2 cellular contexts compared by ENCODE assay signal in the genomic region with DNA sequence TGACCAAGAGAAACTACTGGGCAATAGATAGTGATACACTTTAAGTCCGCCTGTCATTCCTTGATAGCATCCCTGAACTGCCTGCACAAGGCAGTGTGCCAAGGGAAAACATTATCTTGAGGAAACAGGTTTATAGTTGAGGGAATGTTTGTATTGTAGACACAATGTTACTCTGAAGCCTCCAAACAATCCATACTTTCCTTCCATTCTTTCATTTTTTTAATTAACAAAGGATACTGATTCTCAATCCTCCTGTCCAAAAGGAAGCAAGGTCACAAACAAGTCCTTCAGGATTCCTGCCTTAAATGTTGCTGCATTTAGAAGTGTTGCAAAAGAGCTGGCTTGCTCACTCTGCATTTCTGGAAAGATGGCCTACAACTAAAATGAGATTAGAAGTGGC.
TF ChIP-seq lines count a peak whose summit lies in the region.

No MANE protein-coding gene starts in this region.

TF ChIP-seq in liver, 16 proteins besides CTCF, POLR2A, EP300 and RAD21 (continued from another document):
- TF ChIP-seq NR2F2 (IDR thresholded peaks at IDR 0.05), result peak; percentile 87

TF ChIP-seq in HepG2, 621 proteins besides CTCF, POLR2A, EP300 and RAD21 (continued from another document):
- no peak for TF ChIP-seq ZFX (CRISPR knock-in tag; IDR thresholded peaks at IDR 0.05; ENCODE audit: low read depth)
- TF ChIP-seq KLF13 (CRISPR knock-in tag; IDR thresholded peaks at IDR 0.05), result no peak
- no peak for TF ChIP-seq ZNF749 (CRISPR knock-in tag; IDR thresholded peaks at IDR 0.05; ENCODE audit: borderline replicate concordance)
- TF ChIP-seq, protein P1, sequence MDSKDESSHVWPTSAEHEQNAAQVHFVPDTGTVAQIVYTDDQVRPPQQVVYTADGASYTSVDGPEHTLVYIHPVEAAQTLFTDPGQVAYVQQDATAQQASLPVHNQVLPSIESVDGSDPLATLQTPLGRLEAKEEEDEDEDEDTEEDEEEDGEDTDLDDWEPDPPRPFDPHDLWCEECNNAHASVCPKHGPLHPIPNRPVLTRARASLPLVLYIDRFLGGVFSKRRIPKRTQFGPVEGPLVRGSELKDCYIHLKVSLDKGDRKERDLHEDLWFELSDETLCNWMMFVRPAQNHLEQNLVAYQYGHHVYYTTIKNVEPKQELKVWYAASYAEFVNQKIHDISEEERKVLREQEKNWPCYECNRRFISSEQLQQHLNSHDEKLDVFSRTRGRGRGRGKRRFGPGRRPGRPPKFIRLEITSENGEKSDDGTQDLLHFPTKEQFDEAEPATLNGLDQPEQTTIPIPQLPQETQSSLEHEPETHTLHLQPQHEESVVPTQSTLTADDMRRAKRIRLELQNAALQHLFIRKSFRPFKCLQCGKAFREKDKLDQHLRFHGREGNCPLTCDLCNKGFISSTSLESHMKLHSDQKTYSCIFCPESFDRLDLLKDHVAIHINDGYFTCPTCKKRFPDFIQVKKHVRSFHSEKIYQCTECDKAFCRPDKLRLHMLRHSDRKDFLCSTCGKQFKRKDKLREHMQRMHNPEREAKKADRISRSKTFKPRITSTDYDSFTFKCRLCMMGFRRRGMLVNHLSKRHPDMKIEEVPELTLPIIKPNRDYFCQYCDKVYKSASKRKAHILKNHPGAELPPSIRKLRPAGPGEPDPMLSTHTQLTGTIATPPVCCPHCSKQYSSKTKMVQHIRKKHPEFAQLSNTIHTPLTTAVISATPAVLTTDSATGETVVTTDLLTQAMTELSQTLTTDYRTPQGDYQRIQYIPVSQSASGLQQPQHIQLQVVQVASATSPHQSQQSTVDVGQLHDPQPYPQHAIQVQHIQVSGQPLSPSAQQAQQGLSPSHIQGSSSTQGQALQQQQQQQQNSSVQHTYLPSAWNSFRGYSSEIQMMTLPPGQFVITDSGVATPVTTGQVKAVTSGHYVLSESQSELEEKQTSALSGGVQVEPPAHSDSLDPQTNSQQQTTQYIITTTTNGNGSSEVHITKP (CRISPR knock-in tag; IDR thresholded peaks at IDR 0.05; ENCODE audit: low read depth), result no peak
- TF ChIP-seq HHEX (CRISPR knock-in tag; IDR thresholded peaks at IDR 0.05), result no peak
- TF ChIP-seq, protein P2, sequence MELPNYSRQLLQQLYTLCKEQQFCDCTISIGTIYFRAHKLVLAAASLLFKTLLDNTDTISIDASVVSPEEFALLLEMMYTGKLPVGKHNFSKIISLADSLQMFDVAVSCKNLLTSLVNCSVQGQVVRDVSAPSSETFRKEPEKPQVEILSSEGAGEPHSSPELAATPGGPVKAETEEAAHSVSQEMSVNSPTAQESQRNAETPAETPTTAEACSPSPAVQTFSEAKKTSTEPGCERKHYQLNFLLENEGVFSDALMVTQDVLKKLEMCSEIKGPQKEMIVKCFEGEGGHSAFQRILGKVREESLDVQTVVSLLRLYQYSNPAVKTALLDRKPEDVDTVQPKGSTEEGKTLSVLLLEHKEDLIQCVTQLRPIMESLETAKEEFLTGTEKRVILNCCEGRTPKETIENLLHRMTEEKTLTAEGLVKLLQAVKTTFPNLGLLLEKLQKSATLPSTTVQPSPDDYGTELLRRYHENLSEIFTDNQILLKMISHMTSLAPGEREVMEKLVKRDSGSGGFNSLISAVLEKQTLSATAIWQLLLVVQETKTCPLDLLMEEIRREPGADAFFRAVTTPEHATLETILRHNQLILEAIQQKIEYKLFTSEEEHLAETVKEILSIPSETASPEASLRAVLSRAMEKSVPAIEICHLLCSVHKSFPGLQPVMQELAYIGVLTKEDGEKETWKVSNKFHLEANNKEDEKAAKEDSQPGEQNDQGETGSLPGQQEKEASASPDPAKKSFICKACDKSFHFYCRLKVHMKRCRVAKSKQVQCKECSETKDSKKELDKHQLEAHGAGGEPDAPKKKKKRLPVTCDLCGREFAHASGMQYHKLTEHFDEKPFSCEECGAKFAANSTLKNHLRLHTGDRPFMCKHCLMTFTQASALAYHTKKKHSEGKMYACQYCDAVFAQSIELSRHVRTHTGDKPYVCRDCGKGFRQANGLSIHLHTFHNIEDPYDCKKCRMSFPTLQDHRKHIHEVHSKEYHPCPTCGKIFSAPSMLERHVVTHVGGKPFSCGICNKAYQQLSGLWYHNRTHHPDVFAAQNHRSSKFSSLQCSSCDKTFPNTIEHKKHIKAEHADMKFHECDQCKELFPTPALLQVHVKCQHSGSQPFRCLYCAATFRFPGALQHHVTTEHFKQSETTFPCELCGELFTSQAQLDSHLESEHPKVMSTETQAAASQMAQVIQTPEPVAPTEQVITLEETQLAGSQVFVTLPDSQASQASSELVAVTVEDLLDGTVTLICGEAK (IDR thresholded peaks at IDR 0.05), result no peak
- TF ChIP-seq, protein P2 (CRISPR knock-in tag; IDR thresholded peaks at IDR 0.05), result no peak
- TF ChIP-seq REXO4 (CRISPR knock-in tag; IDR thresholded peaks at IDR 0.05; ENCODE audit: borderline replicate concordance), result no peak
- TF ChIP-seq YEATS2 (CRISPR knock-in tag; IDR thresholded peaks at IDR 0.05; ENCODE audit: borderline replicate concordance), result no peak
- TF ChIP-seq, protein P3, sequence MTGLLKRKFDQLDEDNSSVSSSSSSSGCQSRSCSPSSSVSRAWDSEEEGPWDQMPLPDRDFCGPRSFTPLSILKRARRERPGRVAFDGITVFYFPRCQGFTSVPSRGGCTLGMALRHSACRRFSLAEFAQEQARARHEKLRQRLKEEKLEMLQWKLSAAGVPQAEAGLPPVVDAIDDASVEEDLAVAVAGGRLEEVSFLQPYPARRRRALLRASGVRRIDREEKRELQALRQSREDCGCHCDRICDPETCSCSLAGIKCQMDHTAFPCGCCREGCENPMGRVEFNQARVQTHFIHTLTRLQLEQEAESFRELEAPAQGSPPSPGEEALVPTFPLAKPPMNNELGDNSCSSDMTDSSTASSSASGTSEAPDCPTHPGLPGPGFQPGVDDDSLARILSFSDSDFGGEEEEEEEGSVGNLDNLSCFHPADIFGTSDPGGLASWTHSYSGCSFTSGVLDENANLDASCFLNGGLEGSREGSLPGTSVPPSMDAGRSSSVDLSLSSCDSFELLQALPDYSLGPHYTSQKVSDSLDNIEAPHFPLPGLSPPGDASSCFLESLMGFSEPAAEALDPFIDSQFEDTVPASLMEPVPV (CRISPR knock-in tag; IDR thresholded peaks at IDR 0.05), result no peak
- TF ChIP-seq, protein P4, sequence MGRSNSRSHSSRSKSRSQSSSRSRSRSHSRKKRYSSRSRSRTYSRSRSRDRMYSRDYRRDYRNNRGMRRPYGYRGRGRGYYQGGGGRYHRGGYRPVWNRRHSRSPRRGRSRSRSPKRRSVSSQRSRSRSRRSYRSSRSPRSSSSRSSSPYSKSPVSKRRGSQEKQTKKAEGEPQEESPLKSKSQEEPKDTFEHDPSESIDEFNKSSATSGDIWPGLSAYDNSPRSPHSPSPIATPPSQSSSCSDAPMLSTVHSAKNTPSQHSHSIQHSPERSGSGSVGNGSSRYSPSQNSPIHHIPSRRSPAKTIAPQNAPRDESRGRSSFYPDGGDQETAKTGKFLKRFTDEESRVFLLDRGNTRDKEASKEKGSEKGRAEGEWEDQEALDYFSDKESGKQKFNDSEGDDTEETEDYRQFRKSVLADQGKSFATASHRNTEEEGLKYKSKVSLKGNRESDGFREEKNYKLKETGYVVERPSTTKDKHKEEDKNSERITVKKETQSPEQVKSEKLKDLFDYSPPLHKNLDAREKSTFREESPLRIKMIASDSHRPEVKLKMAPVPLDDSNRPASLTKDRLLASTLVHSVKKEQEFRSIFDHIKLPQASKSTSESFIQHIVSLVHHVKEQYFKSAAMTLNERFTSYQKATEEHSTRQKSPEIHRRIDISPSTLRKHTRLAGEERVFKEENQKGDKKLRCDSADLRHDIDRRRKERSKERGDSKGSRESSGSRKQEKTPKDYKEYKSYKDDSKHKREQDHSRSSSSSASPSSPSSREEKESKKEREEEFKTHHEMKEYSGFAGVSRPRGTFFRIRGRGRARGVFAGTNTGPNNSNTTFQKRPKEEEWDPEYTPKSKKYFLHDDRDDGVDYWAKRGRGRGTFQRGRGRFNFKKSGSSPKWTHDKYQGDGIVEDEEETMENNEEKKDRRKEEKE (IDR thresholded peaks at IDR 0.05), result no peak
- TF ChIP-seq HNRNPLL (IDR thresholded peaks at IDR 0.05; ENCODE audit: low read depth, low read length, poor library complexity, severe bottlenecking), result no peak
- TF ChIP-seq, protein P5, sequence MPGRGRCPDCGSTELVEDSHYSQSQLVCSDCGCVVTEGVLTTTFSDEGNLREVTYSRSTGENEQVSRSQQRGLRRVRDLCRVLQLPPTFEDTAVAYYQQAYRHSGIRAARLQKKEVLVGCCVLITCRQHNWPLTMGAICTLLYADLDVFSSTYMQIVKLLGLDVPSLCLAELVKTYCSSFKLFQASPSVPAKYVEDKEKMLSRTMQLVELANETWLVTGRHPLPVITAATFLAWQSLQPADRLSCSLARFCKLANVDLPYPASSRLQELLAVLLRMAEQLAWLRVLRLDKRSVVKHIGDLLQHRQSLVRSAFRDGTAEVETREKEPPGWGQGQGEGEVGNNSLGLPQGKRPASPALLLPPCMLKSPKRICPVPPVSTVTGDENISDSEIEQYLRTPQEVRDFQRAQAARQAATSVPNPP (CRISPR knock-in tag; IDR thresholded peaks at IDR 0.05), result no peak
- no peak for TF ChIP-seq DR1 (CRISPR knock-in tag; IDR thresholded peaks at IDR 0.05)
